In genomic region chr3:174072675-174073074, GRCh38 we compare ENCODE assay signal across 20 cellular contexts.
"Had no signal": no experiment of that assay in that cellular context is flagged by ENCODE, and none has a peak within 500 bp of the region (broad histone marks: within the 10 kb centered on the region; RNA-seq: fewer than 3 reads in every experiment).

No MANE protein-coding gene starts in this region.

- H3K9me3 Mint-ChIP-seq: stimulated activated naive CD8-positive, alpha-beta T cell treated with anti-CD3 and anti-CD28 coated beads, Interleukin-15, Interleukin-2, amounts not matched to agents 100 ng/mL and 50 ng/mL, for 24 hours had no signal

- H3K27ac Mint-ChIP-seq: natural killer cell treated with Interleukin-12 subunit alpha and Interleukin-12 subunit beta and Interleukin-15 and Interleukin-18, amount 100 ng/mL, for 72 hours; stimulated activated effector memory CD8-positive, alpha-beta T cell treated with anti-CD3 and anti-CD28 coated beads, Interleukin-12 subunit alpha, Interleukin-12 subunit beta, amount 100 ng/mL, for 72 hours; stimulated activated naive CD8-positive, alpha-beta T cell treated with anti-CD3 and anti-CD28 coated beads, Interleukin-15, Interleukin-2, amounts not matched to agents 100 ng/mL and 50 ng/mL, for 24 hours had no signal

- H3K4me1 Mint-ChIP-seq: stimulated activated effector memory CD8-positive, alpha-beta T cell treated with anti-CD3 and anti-CD28 coated beads, Interleukin-12 subunit alpha, Interleukin-12 subunit beta, amount 100 ng/mL, for 72 hours had no signal

- H3K4me1 ChIP-seq: parathyroid adenoma, prostate gland, right lobe of liver had no signal

- H3K36me3 ChIP-seq: prostate gland, right lobe of liver, thoracic aorta had no signal

- H3K4me3 ChIP-seq: hepatocyte, lung, prostate gland, right lobe of liver, thoracic aorta had no signal

- DNase-seq: effector memory CD4-positive, alpha-beta T cell; foreskin melanocyte; head of caudate nucleus; kidney; left colon; left ventricle myocardium superior; mesenchymal stem cell; midbrain; right lobe of liver; stimulated activated CD4-positive, alpha-beta T cell treated with anti-CD3 and anti-CD28 coated beads, Interleukin-4, amount 100 ng/mL, for 1 hour; stimulated activated CD8-positive, alpha-beta memory T cell treated with anti-CD3 and anti-CD28 coated beads, Interleukin-4, amount 100 ng/mL, for 48 hours; trophoblast cell had no signal

- H3K27ac ChIP-seq: hepatocyte, parathyroid adenoma, prostate gland, right lobe of liver, thoracic aorta had no signal

- H3K27me3 Mint-ChIP-seq: natural killer cell treated with Interleukin-12 subunit alpha and Interleukin-12 subunit beta and Interleukin-15 and Interleukin-18, amount 100 ng/mL, for 72 hours; stimulated activated naive CD8-positive, alpha-beta T cell treated with anti-CD3 and anti-CD28 coated beads, Interleukin-15, Interleukin-2, amounts not matched to agents 100 ng/mL and 50 ng/mL, for 24 hours had no signal

- H3K79me2 ChIP-seq: hepatocyte, parathyroid adenoma had no signal

- ATAC-seq: left colon; left ventricle myocardium superior; natural killer cell treated with Interleukin-12 subunit alpha and Interleukin-12 subunit beta and Interleukin-15 and Interleukin-18, amount 100 ng/mL, for 72 hours; right lobe of liver; stimulated activated effector memory CD8-positive, alpha-beta T cell treated with anti-CD3 and anti-CD28 coated beads, Interleukin-12 subunit alpha, Interleukin-12 subunit beta, amount 100 ng/mL, for 72 hours had no signal

- H3K36me3 Mint-ChIP-seq: natural killer cell treated with Interleukin-12 subunit alpha and Interleukin-12 subunit beta and Interleukin-15 and Interleukin-18, amount 100 ng/mL, for 72 hours; stimulated activated effector memory CD8-positive, alpha-beta T cell treated with anti-CD3 and anti-CD28 coated beads, Interleukin-12 subunit alpha, Interleukin-12 subunit beta, amount 100 ng/mL, for 72 hours had no signal

- H3K4me3 Mint-ChIP-seq: natural killer cell treated with Interleukin-12 subunit alpha and Interleukin-12 subunit beta and Interleukin-15 and Interleukin-18, amount 100 ng/mL, for 72 hours; stimulated activated effector memory CD8-positive, alpha-beta T cell treated with anti-CD3 and anti-CD28 coated beads, Interleukin-12 subunit alpha, Interleukin-12 subunit beta, amount 100 ng/mL, for 72 hours; stimulated activated naive CD8-positive, alpha-beta T cell treated with anti-CD3 and anti-CD28 coated beads, Interleukin-15, Interleukin-2, amounts not matched to agents 100 ng/mL and 50 ng/mL, for 24 hours had no signal

- H2AFZ ChIP-seq: hepatocyte, parathyroid adenoma had no signal

- H3K27me3 ChIP-seq: hepatocyte, right lobe of liver had no signal

- H3K9me3 ChIP-seq: prostate gland, right lobe of liver, thoracic aorta had no signal

- H3K4me2 ChIP-seq: hepatocyte had no signal
